1 cellular context compared by ENCODE assay signal in the genomic region with DNA sequence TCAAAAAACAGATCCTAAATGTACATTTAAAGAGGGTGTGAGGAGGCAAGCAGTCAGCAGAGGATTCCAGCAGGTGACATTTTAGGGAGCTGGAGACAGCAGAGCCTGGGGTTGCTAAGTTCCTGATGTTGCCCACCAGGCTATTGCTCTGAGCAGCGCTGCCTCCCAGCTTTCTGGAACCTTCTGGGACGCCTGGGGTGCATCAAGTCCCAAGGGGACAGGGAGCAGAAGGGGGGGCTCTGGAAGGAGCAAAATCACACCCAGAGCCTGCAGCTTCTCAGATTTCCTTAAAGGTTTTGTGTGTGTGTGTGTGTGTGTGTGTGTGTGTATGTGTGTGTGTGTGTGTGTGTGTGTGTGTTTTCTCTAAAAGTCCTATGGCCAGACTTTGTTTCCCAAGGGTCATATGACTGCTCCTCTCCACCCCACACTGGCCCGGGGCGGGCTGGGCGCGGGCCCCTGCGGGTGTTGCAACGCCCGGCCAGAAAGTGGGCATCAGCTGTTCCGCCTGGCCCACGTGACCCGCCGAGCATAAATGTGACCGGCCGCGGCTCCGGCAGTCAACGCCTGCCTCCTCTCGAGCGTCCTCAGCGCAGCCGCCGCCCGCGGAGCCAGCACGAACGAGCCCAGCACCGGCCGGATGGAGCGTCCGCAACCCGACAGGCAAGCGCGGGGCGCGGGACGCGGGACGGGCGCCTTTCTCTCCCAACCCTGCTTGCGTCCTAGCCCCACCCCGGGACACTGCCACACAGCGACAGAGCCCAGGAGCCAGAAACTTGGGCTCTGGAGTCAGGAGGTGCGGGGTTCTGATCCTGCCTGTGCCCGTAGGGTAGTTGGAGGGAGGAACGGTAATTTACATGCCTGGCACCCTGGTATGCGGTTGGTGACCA.
TF ChIP-seq lines count a peak whose summit lies in the region.

A gene with protein sequence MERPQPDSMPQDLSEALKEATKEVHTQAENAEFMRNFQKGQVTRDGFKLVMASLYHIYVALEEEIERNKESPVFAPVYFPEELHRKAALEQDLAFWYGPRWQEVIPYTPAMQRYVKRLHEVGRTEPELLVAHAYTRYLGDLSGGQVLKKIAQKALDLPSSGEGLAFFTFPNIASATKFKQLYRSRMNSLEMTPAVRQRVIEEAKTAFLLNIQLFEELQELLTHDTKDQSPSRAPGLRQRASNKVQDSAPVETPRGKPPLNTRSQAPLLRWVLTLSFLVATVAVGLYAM (plus strand): TSS at position 560 of the 887 bp plus-strand sequence. CDS start 78 bp downstream, at position 638.

TF ChIP-seq in GM12878, 131 proteins besides CTCF, POLR2A, EP300 and RAD21 (continues in another document):
- TF ChIP-seq MEF2B (IDR thresholded peaks at IDR 0.05; ENCODE audit: partially characterized antibody, poor library complexity, severe bottlenecking) = peak; percentile 45
- TF ChIP-seq SRF (IDR thresholded peaks at IDR 0.05; ENCODE audit: low read depth in 2 of 2, low read length in 2 of 2) = no peak
- TF ChIP-seq, protein P1, sequence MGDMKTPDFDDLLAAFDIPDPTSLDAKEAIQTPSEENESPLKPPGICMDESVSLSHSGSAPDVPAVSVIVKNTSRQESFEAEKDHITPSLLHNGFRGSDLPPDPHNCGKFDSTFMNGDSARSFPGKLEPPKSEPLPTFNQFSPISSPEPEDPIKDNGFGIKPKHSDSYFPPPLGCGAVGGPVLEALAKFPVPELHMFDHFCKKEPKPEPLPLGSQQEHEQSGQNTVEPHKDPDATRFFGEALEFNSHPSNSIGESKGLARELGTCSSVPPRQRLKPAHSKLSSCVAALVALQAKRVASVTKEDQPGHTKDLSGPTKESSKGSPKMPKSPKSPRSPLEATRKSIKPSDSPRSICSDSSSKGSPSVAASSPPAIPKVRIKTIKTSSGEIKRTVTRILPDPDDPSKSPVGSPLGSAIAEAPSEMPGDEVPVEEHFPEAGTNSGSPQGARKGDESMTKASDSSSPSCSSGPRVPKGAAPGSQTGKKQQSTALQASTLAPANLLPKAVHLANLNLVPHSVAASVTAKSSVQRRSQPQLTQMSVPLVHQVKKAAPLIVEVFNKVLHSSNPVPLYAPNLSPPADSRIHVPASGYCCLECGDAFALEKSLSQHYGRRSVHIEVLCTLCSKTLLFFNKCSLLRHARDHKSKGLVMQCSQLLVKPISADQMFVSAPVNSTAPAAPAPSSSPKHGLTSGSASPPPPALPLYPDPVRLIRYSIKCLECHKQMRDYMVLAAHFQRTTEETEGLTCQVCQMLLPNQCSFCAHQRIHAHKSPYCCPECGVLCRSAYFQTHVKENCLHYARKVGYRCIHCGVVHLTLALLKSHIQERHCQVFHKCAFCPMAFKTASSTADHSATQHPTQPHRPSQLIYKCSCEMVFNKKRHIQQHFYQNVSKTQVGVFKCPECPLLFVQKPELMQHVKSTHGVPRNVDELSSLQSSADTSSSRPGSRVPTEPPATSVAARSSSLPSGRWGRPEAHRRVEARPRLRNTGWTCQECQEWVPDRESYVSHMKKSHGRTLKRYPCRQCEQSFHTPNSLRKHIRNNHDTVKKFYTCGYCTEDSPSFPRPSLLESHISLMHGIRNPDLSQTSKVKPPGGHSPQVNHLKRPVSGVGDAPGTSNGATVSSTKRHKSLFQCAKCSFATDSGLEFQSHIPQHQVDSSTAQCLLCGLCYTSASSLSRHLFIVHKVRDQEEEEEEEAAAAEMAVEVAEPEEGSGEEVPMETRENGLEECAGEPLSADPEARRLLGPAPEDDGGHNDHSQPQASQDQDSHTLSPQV (IDR thresholded peaks at IDR 0.05) = no peak
- peak; percentile 70 for TF ChIP-seq IKZF1 (conservative IDR thresholded peaks at IDR 0.05)
- TF ChIP-seq, protein P2, sequence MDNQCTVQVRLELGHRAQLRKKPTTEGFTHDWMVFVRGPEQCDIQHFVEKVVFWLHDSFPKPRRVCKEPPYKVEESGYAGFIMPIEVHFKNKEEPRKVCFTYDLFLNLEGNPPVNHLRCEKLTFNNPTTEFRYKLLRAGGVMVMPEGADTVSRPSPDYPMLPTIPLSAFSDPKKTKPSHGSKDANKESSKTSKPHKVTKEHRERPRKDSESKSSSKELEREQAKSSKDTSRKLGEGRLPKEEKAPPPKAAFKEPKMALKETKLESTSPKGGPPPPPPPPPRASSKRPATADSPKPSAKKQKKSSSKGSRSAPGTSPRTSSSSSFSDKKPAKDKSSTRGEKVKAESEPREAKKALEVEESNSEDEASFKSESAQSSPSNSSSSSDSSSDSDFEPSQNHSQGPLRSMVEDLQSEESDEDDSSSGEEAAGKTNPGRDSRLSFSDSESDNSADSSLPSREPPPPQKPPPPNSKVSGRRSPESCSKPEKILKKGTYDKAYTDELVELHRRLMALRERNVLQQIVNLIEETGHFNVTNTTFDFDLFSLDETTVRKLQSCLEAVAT (IDR thresholded peaks at IDR 0.05) = 0 out of 2 replicates have a peak, but pooled peaks have one; percentile 22
- TF ChIP-seq, protein P3, sequence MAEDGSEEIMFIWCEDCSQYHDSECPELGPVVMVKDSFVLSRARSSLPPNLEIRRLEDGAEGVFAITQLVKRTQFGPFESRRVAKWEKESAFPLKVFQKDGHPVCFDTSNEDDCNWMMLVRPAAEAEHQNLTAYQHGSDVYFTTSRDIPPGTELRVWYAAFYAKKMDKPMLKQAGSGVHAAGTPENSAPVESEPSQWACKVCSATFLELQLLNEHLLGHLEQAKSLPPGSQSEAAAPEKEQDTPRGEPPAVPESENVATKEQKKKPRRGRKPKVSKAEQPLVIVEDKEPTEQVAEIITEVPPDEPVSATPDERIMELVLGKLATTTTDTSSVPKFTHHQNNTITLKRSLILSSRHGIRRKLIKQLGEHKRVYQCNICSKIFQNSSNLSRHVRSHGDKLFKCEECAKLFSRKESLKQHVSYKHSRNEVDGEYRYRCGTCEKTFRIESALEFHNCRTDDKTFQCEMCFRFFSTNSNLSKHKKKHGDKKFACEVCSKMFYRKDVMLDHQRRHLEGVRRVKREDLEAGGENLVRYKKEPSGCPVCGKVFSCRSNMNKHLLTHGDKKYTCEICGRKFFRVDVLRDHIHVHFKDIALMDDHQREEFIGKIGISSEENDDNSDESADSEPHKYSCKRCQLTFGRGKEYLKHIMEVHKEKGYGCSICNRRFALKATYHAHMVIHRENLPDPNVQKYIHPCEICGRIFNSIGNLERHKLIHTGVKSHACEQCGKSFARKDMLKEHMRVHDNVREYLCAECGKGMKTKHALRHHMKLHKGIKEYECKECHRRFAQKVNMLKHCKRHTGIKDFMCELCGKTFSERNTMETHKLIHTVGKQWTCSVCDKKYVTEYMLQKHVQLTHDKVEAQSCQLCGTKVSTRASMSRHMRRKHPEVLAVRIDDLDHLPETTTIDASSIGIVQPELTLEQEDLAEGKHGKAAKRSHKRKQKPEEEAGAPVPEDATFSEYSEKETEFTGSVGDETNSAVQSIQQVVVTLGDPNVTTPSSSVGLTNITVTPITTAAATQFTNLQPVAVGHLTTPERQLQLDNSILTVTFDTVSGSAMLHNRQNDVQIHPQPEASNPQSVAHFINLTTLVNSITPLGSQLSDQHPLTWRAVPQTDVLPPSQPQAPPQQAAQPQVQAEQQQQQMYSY (CRISPR knock-in tag; IDR thresholded peaks at IDR 0.05) = no peak
- TF ChIP-seq, protein P4, sequence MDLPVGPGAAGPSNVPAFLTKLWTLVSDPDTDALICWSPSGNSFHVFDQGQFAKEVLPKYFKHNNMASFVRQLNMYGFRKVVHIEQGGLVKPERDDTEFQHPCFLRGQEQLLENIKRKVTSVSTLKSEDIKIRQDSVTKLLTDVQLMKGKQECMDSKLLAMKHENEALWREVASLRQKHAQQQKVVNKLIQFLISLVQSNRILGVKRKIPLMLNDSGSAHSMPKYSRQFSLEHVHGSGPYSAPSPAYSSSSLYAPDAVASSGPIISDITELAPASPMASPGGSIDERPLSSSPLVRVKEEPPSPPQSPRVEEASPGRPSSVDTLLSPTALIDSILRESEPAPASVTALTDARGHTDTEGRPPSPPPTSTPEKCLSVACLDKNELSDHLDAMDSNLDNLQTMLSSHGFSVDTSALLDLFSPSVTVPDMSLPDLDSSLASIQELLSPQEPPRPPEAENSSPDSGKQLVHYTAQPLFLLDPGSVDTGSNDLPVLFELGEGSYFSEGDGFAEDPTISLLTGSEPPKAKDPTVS (IDR thresholded peaks at IDR 0.05; ENCODE audit: low read depth, low read length) = peak; percentile 4; the same call in 1 of the 2 replicates
- TF ChIP-seq PAX5 (IDR thresholded peaks at IDR 0.05; ENCODE audit: borderline replicate concordance, low read depth, low read length) = 0 out of 2 replicates have a peak, but pooled peaks have one; percentile 8
- TF ChIP-seq TAF1 (IDR thresholded peaks at IDR 0.05; ENCODE audit: borderline replicate concordance, low read depth, low read length) = peak; percentile 75; the same call in 1 of the 2 replicates
- no peak for TF ChIP-seq NRF1 (conservative IDR thresholded peaks at IDR 0.05; ENCODE audit: low read depth, low read length)
- peak; percentile 56; the same call in 1 of the 3 replicates for TF ChIP-seq POU2F2 (IDR thresholded peaks at IDR 0.05; ENCODE audit: borderline replicate concordance, low read depth, low read length)
- TF ChIP-seq STAT3 (IDR thresholded peaks at IDR 0.05; ENCODE audit: low read depth, low read length) = no peak
- peak; percentile 71 for TF ChIP-seq SMARCA5 (IDR thresholded peaks at IDR 0.05)
- no peak for TF ChIP-seq NR2C1 (IDR thresholded peaks at IDR 0.05)
- TF ChIP-seq BCL11A (IDR thresholded peaks at IDR 0.05; ENCODE audit: low read depth, low read length) = no peak
- TF ChIP-seq BRCA1 (IDR thresholded peaks at IDR 0.05; ENCODE audit: low read depth, low read length) = no peak
- TF ChIP-seq MTA3 (IDR thresholded peaks at IDR 0.05; ENCODE audit: borderline replicate concordance, low read length) = no peak
- peak; percentile 70 for TF ChIP-seq DPF2 (IDR thresholded peaks at IDR 0.05)
- TF ChIP-seq RAD51 (IDR thresholded peaks at IDR 0.05) = peak; percentile 95
- TF ChIP-seq TCF12 (IDR thresholded peaks at IDR 0.05; ENCODE audit: low read depth, low read length) = no peak
- no peak for TF ChIP-seq POLR2AphosphoS2 (IDR thresholded peaks at IDR 0.05; ENCODE audit: low read depth, low read length)
- TF ChIP-seq, protein P5, sequence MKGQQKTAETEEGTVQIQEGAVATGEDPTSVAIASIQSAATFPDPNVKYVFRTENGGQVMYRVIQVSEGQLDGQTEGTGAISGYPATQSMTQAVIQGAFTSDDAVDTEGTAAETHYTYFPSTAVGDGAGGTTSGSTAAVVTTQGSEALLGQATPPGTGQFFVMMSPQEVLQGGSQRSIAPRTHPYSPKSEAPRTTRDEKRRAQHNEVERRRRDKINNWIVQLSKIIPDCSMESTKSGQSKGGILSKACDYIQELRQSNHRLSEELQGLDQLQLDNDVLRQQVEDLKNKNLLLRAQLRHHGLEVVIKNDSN (IDR thresholded peaks at IDR 0.05; ENCODE audit: borderline replicate concordance, extremely low read length, insufficient read depth, low read depth, low read length) = peak; percentile 95
- TF ChIP-seq SIN3A (IDR thresholded peaks at IDR 0.05; ENCODE audit: low read depth, low read length) = peak; percentile 81
- peak; percentile 88 for TF ChIP-seq GATAD2B (conservative IDR thresholded peaks at IDR 0.05; ENCODE audit: low read depth)
- TF ChIP-seq KDM1A (IDR thresholded peaks at IDR 0.05; ENCODE audit: borderline replicate concordance) = no peak
- TF ChIP-seq HDAC2 (IDR thresholded peaks at IDR 0.05) = no peak
- TF ChIP-seq NFYA (IDR thresholded peaks at IDR 0.05; ENCODE audit: borderline replicate concordance, low read depth, low read length) = no peak
- TF ChIP-seq, protein P6, sequence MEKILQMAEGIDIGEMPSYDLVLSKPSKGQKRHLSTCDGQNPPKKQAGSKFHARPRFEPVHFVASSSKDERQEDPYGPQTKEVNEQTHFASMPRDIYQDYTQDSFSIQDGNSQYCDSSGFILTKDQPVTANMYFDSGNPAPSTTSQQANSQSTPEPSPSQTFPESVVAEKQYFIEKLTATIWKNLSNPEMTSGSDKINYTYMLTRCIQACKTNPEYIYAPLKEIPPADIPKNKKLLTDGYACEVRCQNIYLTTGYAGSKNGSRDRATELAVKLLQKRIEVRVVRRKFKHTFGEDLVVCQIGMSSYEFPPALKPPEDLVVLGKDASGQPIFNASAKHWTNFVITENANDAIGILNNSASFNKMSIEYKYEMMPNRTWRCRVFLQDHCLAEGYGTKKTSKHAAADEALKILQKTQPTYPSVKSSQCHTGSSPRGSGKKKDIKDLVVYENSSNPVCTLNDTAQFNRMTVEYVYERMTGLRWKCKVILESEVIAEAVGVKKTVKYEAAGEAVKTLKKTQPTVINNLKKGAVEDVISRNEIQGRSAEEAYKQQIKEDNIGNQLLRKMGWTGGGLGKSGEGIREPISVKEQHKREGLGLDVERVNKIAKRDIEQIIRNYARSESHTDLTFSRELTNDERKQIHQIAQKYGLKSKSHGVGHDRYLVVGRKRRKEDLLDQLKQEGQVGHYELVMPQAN (conservative IDR thresholded peaks at IDR 0.05) = peak; percentile 51; the same call in 1 of the 2 replicates
- TF ChIP-seq, protein P7, sequence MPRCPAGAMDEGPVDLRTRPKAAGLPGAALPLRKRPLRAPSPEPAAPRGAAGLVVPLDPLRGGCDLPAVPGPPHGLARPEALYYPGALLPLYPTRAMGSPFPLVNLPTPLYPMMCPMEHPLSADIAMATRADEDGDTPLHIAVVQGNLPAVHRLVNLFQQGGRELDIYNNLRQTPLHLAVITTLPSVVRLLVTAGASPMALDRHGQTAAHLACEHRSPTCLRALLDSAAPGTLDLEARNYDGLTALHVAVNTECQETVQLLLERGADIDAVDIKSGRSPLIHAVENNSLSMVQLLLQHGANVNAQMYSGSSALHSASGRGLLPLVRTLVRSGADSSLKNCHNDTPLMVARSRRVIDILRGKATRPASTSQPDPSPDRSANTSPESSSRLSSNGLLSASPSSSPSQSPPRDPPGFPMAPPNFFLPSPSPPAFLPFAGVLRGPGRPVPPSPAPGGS (IDR thresholded peaks at IDR 0.05; ENCODE audit: borderline replicate concordance, insufficient read depth, low read depth, low read length, poor library complexity, severe bottlenecking) = no peak
- TF ChIP-seq, protein P8, sequence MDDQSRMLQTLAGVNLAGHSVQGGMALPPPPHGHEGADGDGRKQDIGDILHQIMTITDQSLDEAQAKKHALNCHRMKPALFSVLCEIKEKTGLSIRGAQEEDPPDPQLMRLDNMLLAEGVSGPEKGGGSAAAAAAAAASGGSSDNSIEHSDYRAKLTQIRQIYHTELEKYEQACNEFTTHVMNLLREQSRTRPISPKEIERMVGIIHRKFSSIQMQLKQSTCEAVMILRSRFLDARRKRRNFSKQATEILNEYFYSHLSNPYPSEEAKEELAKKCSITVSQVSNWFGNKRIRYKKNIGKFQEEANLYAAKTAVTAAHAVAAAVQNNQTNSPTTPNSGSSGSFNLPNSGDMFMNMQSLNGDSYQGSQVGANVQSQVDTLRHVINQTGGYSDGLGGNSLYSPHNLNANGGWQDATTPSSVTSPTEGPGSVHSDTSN (IDR thresholded peaks at IDR 0.05; ENCODE audit: insufficient replicate concordance, low read depth, low read length) = peak; percentile 11
- no peak for TF ChIP-seq HDAC6 (IDR thresholded peaks at IDR 0.05; ENCODE audit: unreplicated experiment)
- TF ChIP-seq JUNB (IDR thresholded peaks at IDR 0.05) = no peak
- TF ChIP-seq HCFC1 (IDR thresholded peaks at IDR 0.05; ENCODE audit: low read length) = no peak
- no peak for TF ChIP-seq SMAD5 (IDR thresholded peaks at IDR 0.05; ENCODE audit: low read depth)
- peak; percentile 54 to 92; a peak in 3 of 4 replicates for TF ChIP-seq BHLHE40 (IDR thresholded peaks at IDR 0.05; ENCODE audit: borderline replicate concordance in 1 of 2, low read depth in 2 of 2, low read length in 1 of 2)
- TF ChIP-seq CEBPB (IDR thresholded peaks at IDR 0.05; ENCODE audit: borderline replicate concordance in 1 of 2, low read depth in 2 of 2, low read length in 2 of 2) = peak in 1 of 2 experiments; percentile 67; a peak in 1 of 4 replicates
- peak; percentile 26 for TF ChIP-seq RELA (IDR thresholded peaks at IDR 0.05; ENCODE audit: borderline replicate concordance, partially characterized antibody)
- no peak for TF ChIP-seq PAX8 (IDR thresholded peaks at IDR 0.05)
- TF ChIP-seq KLF5 (IDR thresholded peaks at IDR 0.05; ENCODE audit: partially characterized antibody) = peak; percentile 25
- TF ChIP-seq ESRRA (IDR thresholded peaks at IDR 0.05; ENCODE audit: low read length) = no peak
- TF ChIP-seq RB1 (IDR thresholded peaks at IDR 0.05; ENCODE audit: borderline replicate concordance) = 0 out of 2 replicates have a peak, but pooled peaks have one; percentile 84
